Comparison of ENCODE assay signal across 1 cellular context in the genomic region with DNA sequence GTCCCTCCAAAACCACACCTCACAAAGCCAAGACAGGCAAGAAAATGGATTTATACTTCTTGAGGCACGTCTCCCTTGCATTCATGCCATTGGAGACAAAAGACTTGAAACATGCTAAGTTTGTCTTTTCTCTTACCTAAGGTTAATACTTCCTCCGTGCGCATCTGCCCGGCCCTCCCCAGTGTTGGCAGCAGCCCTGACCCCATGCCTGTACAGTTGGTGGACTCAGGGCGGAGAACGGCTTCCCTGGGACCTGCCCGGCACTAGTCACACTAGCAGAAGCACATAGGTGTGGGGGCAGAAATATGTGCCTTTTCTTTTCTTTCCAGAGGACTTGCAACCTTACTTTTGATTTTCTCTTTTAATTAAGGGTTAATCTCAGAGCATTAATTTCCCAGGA.
TF ChIP-seq lines count a peak whose summit lies in the region.

No MANE protein-coding gene starts in this region.

TF ChIP-seq in GM23338, 12 proteins besides CTCF, POLR2A, EP300 and RAD21:
- TF ChIP-seq, protein P1, sequence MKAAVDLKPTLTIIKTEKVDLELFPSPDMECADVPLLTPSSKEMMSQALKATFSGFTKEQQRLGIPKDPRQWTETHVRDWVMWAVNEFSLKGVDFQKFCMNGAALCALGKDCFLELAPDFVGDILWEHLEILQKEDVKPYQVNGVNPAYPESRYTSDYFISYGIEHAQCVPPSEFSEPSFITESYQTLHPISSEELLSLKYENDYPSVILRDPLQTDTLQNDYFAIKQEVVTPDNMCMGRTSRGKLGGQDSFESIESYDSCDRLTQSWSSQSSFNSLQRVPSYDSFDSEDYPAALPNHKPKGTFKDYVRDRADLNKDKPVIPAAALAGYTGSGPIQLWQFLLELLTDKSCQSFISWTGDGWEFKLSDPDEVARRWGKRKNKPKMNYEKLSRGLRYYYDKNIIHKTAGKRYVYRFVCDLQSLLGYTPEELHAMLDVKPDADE (IDR thresholded peaks at IDR 0.05), result no peak
- TF ChIP-seq, protein P2, sequence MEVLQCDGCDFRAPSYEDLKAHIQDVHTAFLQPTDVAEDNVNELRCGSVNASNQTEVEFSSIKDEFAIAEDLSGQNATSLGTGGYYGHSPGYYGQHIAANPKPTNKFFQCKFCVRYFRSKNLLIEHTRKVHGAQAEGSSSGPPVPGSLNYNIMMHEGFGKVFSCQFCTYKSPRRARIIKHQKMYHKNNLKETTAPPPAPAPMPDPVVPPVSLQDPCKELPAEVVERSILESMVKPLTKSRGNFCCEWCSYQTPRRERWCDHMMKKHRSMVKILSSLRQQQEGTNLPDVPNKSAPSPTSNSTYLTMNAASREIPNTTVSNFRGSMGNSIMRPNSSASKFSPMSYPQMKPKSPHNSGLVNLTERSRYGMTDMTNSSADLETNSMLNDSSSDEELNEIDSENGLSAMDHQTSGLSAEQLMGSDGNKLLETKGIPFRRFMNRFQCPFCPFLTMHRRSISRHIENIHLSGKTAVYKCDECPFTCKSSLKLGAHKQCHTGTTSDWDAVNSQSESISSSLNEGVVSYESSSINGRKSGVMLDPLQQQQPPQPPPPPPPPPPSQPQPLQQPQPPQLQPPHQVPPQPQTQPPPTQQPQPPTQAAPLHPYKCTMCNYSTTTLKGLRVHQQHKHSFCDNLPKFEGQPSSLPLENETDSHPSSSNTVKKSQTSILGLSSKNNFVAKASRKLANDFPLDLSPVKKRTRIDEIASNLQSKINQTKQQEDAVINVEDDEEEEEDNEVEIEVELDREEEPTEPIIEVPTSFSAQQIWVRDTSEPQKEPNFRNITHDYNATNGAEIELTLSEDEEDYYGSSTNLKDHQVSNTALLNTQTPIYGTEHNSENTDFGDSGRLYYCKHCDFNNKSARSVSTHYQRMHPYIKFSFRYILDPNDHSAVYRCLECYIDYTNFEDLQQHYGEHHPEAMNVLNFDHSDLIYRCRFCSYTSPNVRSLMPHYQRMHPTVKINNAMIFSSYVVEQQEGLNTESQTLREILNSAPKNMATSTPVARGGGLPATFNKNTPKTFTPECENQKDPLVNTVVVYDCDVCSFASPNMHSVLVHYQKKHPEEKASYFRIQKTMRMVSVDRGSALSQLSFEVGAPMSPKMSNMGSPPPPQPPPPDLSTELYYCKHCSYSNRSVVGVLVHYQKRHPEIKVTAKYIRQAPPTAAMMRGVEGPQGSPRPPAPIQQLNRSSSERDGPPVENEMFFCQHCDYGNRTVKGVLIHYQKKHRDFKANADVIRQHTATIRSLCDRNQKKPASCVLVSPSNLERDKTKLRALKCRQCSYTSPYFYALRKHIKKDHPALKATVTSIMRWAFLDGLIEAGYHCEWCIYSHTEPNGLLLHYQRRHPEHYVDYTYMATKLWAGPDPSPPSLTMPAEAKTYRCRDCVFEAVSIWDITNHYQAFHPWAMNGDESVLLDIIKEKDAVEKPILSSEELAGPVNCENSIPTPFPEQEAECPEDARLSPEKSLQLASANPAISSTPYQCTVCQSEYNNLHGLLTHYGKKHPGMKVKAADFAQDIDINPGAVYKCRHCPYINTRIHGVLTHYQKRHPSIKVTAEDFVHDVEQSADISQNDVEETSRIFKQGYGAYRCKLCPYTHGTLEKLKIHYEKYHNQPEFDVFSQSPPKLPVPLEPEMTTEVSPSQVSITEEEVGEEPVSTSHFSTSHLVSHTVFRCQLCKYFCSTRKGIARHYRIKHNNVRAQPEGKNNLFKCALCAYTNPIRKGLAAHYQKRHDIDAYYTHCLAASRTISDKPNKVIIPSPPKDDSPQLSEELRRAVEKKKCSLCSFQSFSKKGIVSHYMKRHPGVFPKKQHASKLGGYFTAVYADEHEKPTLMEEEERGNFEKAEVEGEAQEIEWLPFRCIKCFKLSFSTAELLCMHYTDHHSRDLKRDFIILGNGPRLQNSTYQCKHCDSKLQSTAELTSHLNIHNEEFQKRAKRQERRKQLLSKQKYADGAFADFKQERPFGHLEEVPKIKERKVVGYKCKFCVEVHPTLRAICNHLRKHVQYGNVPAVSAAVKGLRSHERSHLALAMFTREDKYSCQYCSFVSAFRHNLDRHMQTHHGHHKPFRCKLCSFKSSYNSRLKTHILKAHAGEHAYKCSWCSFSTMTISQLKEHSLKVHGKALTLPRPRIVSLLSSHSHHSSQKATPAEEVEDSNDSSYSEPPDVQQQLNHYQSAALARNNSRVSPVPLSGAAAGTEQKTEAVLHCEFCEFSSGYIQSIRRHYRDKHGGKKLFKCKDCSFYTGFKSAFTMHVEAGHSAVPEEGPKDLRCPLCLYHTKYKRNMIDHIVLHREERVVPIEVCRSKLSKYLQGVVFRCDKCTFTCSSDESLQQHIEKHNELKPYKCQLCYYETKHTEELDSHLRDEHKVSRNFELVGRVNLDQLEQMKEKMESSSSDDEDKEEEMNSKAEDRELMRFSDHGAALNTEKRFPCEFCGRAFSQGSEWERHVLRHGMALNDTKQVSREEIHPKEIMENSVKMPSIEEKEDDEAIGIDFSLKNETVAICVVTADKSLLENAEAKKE (CRISPR knock-in tag; IDR thresholded peaks at IDR 0.05), result no peak
- TF ChIP-seq EZH2 (IDR thresholded peaks at IDR 0.05; ENCODE audit: low read depth, unreplicated experiment), result no peak
- no peak for TF ChIP-seq POLR2AphosphoS5 (IDR thresholded peaks at IDR 0.05; ENCODE audit: low read depth)
- TF ChIP-seq STAT1 (IDR thresholded peaks at IDR 0.05; ENCODE audit: unreplicated experiment), result no peak
- TF ChIP-seq CREB1 (CRISPR knock-in tag; IDR thresholded peaks at IDR 0.05; ENCODE audit: low read depth), result no peak
- TF ChIP-seq ZNF114 (CRISPR knock-in tag; IDR thresholded peaks at IDR 0.05), result no peak
- no peak for TF ChIP-seq JUNB (IDR thresholded peaks at IDR 0.05; ENCODE audit: unreplicated experiment)
- TF ChIP-seq REST (IDR thresholded peaks at IDR 0.05; ENCODE audit: unreplicated experiment), result no peak
- no peak for TF ChIP-seq NANOG (IDR thresholded peaks at IDR 0.05; ENCODE audit: borderline replicate concordance)
- no peak for TF ChIP-seq EZH2phosphoT487 (IDR thresholded peaks at IDR 0.05; ENCODE audit: unreplicated experiment)
- no peak for TF ChIP-seq ZNF331 (CRISPR knock-in tag; IDR thresholded peaks at IDR 0.05; ENCODE audit: low read depth)
TF ChIP-seq in GM23338: peak in this region for 0.
